20 cellular contexts compared by ENCODE assay signal in genomic region chr3:172816281-172816680, GRCh38.
"Had no signal": no experiment of that assay in that cellular context is flagged by ENCODE, and none has a peak within 500 bp of the region (broad histone marks: within the 10 kb centered on the region; RNA-seq: fewer than 3 reads in every experiment).

No MANE protein-coding gene starts in this region.

- H3K4me2 ChIP-seq: hepatocyte had no signal

- DNase-seq: central memory CD4-positive, alpha-beta T cell; dermis blood vessel endothelial cell; dorsolateral prefrontal cortex; effector CD4-positive, alpha-beta T cell; effector memory CD4-positive, alpha-beta T cell; foreskin fibroblast; foreskin melanocyte; hypothalamus; immature natural killer cell; islet precursor cell; kidney; kidney glomerular epithelial cell; left lung; lower lobe of right lung; mesenchymal stem cell; mucosa of descending colon had no signal

- ATAC-seq: gastroesophageal sphincter, left lung, lower lobe of right lung, mucosa of descending colon had no signal

- H3K79me2 ChIP-seq: hepatocyte had no signal

- H3K4me3 ChIP-seq: coronary artery, dorsolateral prefrontal cortex, esophagus muscularis mucosa, gastroesophageal sphincter, hepatocyte, left lung, lower lobe of right lung, mucosa of descending colon had no signal

- H3K36me3 ChIP-seq: gastroesophageal sphincter, lower lobe of right lung had no signal

- H3K27ac ChIP-seq: coronary artery, dorsolateral prefrontal cortex, esophagus muscularis mucosa, gastroesophageal sphincter, hepatocyte, left lung, lower lobe of right lung had no signal

- H3K27me3 ChIP-seq: dorsolateral prefrontal cortex, esophagus muscularis mucosa, gastroesophageal sphincter, hepatocyte, left lung had no signal

- H3K9me3 ChIP-seq: esophagus muscularis mucosa, gastroesophageal sphincter, left lung, lower lobe of right lung, mucosa of descending colon had no signal

- H3K4me1 ChIP-seq: esophagus muscularis mucosa, gastroesophageal sphincter, left lung, lower lobe of right lung had no signal

- H2AFZ ChIP-seq: hepatocyte had no signal
